1 cellular context compared by ENCODE assay signal in the genomic region with DNA sequence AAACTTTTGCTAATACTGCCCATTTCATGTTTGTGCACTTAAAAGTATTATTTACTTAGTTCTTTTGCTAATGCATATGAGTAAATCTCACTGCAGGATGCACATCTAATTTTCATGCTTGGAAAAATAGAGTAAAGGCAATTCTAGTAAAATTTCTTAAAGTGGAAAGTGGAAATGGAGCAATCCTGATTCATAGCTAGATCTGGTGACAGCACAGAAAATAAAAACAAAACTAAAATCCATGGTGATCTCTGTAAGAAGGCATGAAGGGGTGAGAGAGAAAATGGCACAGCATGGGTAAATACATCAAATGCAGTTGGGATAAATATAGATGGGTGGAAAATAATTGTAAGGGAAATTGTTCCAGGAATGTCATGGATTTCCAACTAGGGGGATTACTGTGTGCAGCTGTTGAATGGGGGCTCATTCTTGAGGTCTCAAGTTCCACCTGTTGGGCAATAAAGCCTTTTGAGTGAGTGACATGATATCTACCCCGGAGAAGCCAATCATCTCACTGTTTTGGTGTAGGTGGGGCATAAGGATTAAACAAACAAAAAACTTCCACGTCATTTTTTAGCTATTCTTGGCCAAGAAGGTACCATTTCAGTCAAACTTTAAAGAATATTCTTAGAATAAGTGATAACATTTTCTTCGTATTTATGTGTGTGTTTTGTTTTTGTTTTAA.
TF ChIP-seq lines count a peak whose summit lies in the region.

No MANE protein-coding gene starts in this region.

TF ChIP-seq in HepG2, 621 proteins besides CTCF, POLR2A, EP300 and RAD21:
- TF ChIP-seq MED1 (CRISPR knock-in tag; IDR thresholded peaks at IDR 0.05) (no peak), ZNF737 (CRISPR knock-in tag; IDR thresholded peaks at IDR 0.05; ENCODE audit: borderline replicate concordance) (no peak), CEBPB (IDR thresholded peaks at IDR 0.05; ENCODE audit: borderline replicate concordance, low read depth, low read length) (peak; percentile 34; the same call in 1 of the 2 replicates)
- TF ChIP-seq, protein P1, sequence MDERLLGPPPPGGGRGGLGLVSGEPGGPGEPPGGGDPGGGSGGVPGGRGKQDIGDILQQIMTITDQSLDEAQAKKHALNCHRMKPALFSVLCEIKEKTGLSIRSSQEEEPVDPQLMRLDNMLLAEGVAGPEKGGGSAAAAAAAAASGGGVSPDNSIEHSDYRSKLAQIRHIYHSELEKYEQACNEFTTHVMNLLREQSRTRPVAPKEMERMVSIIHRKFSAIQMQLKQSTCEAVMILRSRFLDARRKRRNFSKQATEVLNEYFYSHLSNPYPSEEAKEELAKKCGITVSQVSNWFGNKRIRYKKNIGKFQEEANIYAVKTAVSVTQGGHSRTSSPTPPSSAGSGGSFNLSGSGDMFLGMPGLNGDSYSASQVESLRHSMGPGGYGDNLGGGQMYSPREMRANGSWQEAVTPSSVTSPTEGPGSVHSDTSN (CRISPR knock-in tag; IDR thresholded peaks at IDR 0.05), result peak; percentile 59; the same call in 1 of the 2 replicates
